In genomic region chr14:22334275-22334577, GRCh38 we compare ENCODE assay signal across 1 cellular context.
TF ChIP-seq lines count a peak whose summit lies in the region.

No MANE protein-coding gene starts in this region.

TF ChIP-seq in K562, 482 proteins besides CTCF, POLR2A, EP300 and RAD21:
- TF ChIP-seq ZNF766 (CRISPR knock-in tag; conservative IDR thresholded peaks at IDR 0.05) (0 out of 2 replicates have a peak, but pooled peaks have one; percentile 9), FOSL1 (tag; conservative IDR thresholded peaks at IDR 0.05) (peak; percentile 91), NCOR1 (IDR thresholded peaks at IDR 0.05) (no peak), HINFP (tag; conservative IDR thresholded peaks at IDR 0.05; ENCODE audit: low read depth) (no peak)
TF ChIP-seq in K562: peak in this region for 2.
